17 cellular contexts compared by ENCODE assay signal in genomic region chr10:43206391-43207235, GRCh38.
DNase-seq lines count a peak whose midpoint lies in the region; ATAC-seq and TF ChIP-seq lines count a peak whose summit lies in the region.
"Had no signal": no experiment of that assay in that cellular context is flagged by ENCODE, and none has a peak within 500 bp of the region (broad histone marks: within the 10 kb centered on the region; RNA-seq: fewer than 3 reads in every experiment).

No MANE protein-coding gene starts in this region.

- H3K36me3 ChIP-seq in breast epithelium = no peaks in the 10 kb centered on the region
- no peaks in the 10 kb centered on the region for H3K36me3 ChIP-seq in mammary epithelial cell (ENCODE audit: insufficient read depth, low read length)
- no peaks in the 10 kb centered on the region for H3K36me3 ChIP-seq in uterus
- no peaks in the 10 kb centered on the region for H3K36me3 ChIP-seq in vagina
- H3K36me3 ChIP-seq: brain microvascular endothelial cell, SJCRH30, tibial nerve had no signal

- no peaks in the 10 kb centered on the region for H3K9me3 Mint-ChIP-seq in nephron progenitor cell
- H3K9me3 Mint-ChIP-seq: activated T-helper 1 cell treated with anti-CD3 and anti-CD28 coated beads, Interleukin-12 subunit alpha, Interleukin-12 subunit beta, Interleukin-2, Interleukin-4 antibody, amounts not matched to agents 30 ng/mL and 10 ng/mL and 1 ng/mL, durations not matched to agents 14 hours and 24 hours and 36 hours; neural crest cell had no signal

- intact Hi-C loops in breast epithelium (cut with DNase I; ENCODE audit: low total_unique reads) (no loop called here), mammary epithelial cell (cut with micrococcal nuclease) (loop anchor here (10.0 kb wide), 1 partner anchor 72 kb away; the partner anchor contains the start of gene CSGALNACT2), uterus (cut with DNase I; ENCODE audit: low total_unique reads) (no loop called here), vagina (cut with DNase I) (no loop called here)

- in situ Hi-C loops in mammary epithelial cell (cut with MboI; ENCODE audit: low sequenced_read_pairs in 2 of 2) = no loop called here

- H3K4me1 Mint-ChIP-seq in nephron progenitor cell = peaks cover 11% of the 10 kb centered on the region

- no peaks in the 10 kb centered on the region for H3K4me1 ChIP-seq in breast epithelium
- peaks cover 17% of the 10 kb centered on the region for H3K4me1 ChIP-seq in mammary epithelial cell (ENCODE audit: insufficient read depth, low read length)
- H3K4me1 ChIP-seq in uterus = no peaks in the 10 kb centered on the region
- H3K4me1 ChIP-seq in vagina = peaks cover 17% of the 10 kb centered on the region
- H3K4me1 ChIP-seq: SJCRH30 had no signal

- TF ChIP-seq CTCF in breast epithelium (IDR thresholded peaks at IDR 0.05) = no peak
- no peak for TF ChIP-seq CTCF in mammary epithelial cell (conservative IDR thresholded peaks at IDR 0.05 in 1 of 2, IDR thresholded peaks at IDR 0.05 in 1 of 2; ENCODE audit: extremely low read depth in 1 of 2, insufficient read depth in 1 of 2, low read depth in 1 of 2, low read length in 2 of 2)
- no peak for TF ChIP-seq CTCF in coronary artery (IDR thresholded peaks at IDR 0.05)
- TF ChIP-seq CTCF in nephron progenitor cell (IDR thresholded peaks at IDR 0.05) = no peak
- no peak for TF ChIP-seq CTCF in uterus (IDR thresholded peaks at IDR 0.05)
- TF ChIP-seq CTCF in vagina (IDR thresholded peaks at IDR 0.05) = no peak

- H3K79me2 ChIP-seq in mammary epithelial cell (ENCODE audit: insufficient read depth, low read length) = no peaks in the 10 kb centered on the region

- no peak overlapping the region for H3K9ac ChIP-seq in mammary epithelial cell (ENCODE audit: insufficient read depth, low read length)

- no TSS peak for BruUV-seq in mammary epithelial cell (replicated peaks; lab: Mats Ljungman, UMichigan)

- H4K20me1 ChIP-seq in mammary epithelial cell (ENCODE audit: insufficient read depth, low read length) = no peaks in the 10 kb centered on the region

- dilution Hi-C loops in mammary epithelial cell (cut with HindIII; ENCODE audit: low sequenced_read_pairs) = no loop called here

- H3K9me3 ChIP-seq in breast epithelium (no peaks in the 10 kb centered on the region), mammary epithelial cell (replicated peaks; ENCODE audit: insufficient read depth, low read length) (no peaks in the 10 kb centered on the region), uterus (no peaks in the 10 kb centered on the region), vagina (no peaks in the 10 kb centered on the region)
- H3K9me3 ChIP-seq: SJCRH30, tibial nerve had no signal

- H3K36me3 Mint-ChIP-seq in nephron progenitor cell (ENCODE audit: low read depth) = no peaks in the 10 kb centered on the region

- H3K4me2 ChIP-seq in mammary epithelial cell (ENCODE audit: insufficient read depth, low read depth, low read length) = no peak overlapping the region

- DNase-seq in breast epithelium (ENCODE audit: low spot score in 2 of 2) (peak; percentile 10 to 33), mammary epithelial cell (no peak), coronary artery (ENCODE audit: low spot score) (peak; percentile 71), nephron progenitor cell (peak; percentile 1), uterus (peak; percentile 6 to 9), vagina (ENCODE audit: extremely low spot score in 2 of 2) (no peak)
- DNase-seq: brain microvascular endothelial cell, DMS53, NCI-H187, NCI-H82, SJCRH30 had no signal

- H3K27ac ChIP-seq in breast epithelium (no peak overlapping the region), mammary epithelial cell (ENCODE audit: insufficient read depth, low read depth, low read length) (no peak overlapping the region), coronary artery (no peak overlapping the region), uterus (no peak overlapping the region), vagina (no peak overlapping the region)
- H3K27ac ChIP-seq: brain microvascular endothelial cell, SJCRH30 had no signal

- H3K4me3 ChIP-seq in breast epithelium = no peak overlapping the region
- no peak overlapping the region for H3K4me3 ChIP-seq in mammary epithelial cell (replicated peaks in 1 of 3; ENCODE audit: insufficient read depth in 1 of 3, low read depth in 2 of 3, low read length in 3 of 3)
- no peak overlapping the region for H3K4me3 ChIP-seq in coronary artery
- no peak overlapping the region for H3K4me3 ChIP-seq in uterus
- no peak overlapping the region for H3K4me3 ChIP-seq in vagina
- H3K4me3 ChIP-seq: SJCRH30, tibial nerve had no signal

- WGBS in mammary epithelial cell (ENCODE audit: low coverage, missing lambda C conversion rate) = 90% methylated on average over 5 of the region's 13 CpGs

- H3K27me3 ChIP-seq in breast epithelium (no peaks in the 10 kb centered on the region), mammary epithelial cell (ENCODE audit: insufficient read depth, low read length) (no peaks in the 10 kb centered on the region), uterus (no peaks in the 10 kb centered on the region), vagina (no peaks in the 10 kb centered on the region)
- H3K27me3 ChIP-seq: brain microvascular endothelial cell, SJCRH30, tibial nerve had no signal

- peaks cover 5% of the 10 kb centered on the region for H3K27me3 Mint-ChIP-seq in nephron progenitor cell (ENCODE audit: low read depth, poor library complexity)

- TF ChIP-seq POLR2A in breast epithelium (IDR thresholded peaks at IDR 0.05) (no peak), uterus (IDR thresholded peaks at IDR 0.05) (no peak), vagina (IDR thresholded peaks at IDR 0.05) (no peak)

- H2AFZ ChIP-seq in mammary epithelial cell (ENCODE audit: low read depth, low read length) = no peak overlapping the region

- CTCF ChIA-PET in mammary epithelial cell (lab: Charles Lee; ENCODE audit: low non-redundant PET) = no interaction called here

- ATAC-seq in GM21723 (IDR thresholded peaks at IDR 0.05; ENCODE audit: unreplicated experiment) = no peak
- ATAC-seq in HG02610 (IDR thresholded peaks at IDR 0.05; ENCODE audit: unreplicated experiment) = no peak
- ATAC-seq: left colon had no signal

- H3K4me3 Mint-ChIP-seq in nephron progenitor cell = no peak overlapping the region
- H3K4me3 Mint-ChIP-seq: activated T-helper 1 cell treated with anti-CD3 and anti-CD28 coated beads, Interleukin-12 subunit alpha, Interleukin-12 subunit beta, Interleukin-2, Interleukin-4 antibody, amounts not matched to agents 30 ng/mL and 10 ng/mL and 1 ng/mL, durations not matched to agents 14 hours and 24 hours and 36 hours; neural crest cell had no signal

- no peak overlapping the region for H3K27ac Mint-ChIP-seq in nephron progenitor cell
- H3K27ac Mint-ChIP-seq: activated T-helper 1 cell treated with anti-CD3 and anti-CD28 coated beads, Interleukin-12 subunit alpha, Interleukin-12 subunit beta, Interleukin-2, Interleukin-4 antibody, amounts not matched to agents 30 ng/mL and 10 ng/mL and 1 ng/mL, durations not matched to agents 14 hours and 24 hours and 36 hours had no signal

Comparison
In these comparisons a context has a peak if more than half of its experiments do, and no peak if none do; other contexts are left out.
1. DNase-seq: peak in breast epithelium (2 of 2), coronary artery (single experiment), nephron progenitor cell (single experiment) and uterus (2 of 2); none in mammary epithelial cell (single experiment) and vagina (0 of 2).